8 cellular contexts compared by ENCODE assay signal in the genomic region with DNA sequence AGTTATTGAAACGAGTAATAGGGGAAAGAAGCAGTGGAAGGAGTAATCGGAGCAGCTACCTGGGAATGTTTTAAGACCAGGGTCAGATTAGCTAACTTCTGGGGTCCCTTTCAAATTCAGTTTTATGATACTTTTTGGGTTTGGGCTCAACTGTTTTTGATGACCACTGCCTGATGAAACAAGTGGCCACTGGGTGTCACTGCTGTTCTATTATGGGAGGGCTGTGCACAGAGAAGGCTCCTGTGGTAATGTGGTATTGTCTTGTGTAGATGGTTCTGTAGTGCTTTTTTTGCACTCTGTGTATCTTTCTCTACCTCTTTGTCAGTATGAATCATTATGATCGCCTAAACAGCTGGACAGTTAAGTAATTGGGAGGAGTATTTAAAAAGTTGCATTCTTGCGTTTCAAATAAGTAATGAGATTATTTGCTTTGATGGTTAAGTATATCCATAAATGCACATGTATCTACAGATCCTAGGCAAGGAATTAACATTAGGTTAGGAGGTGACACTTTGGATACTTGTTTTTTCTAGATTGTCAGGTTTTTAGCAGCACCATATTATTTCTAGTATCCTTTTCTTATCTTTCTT.
DNase-seq lines count a peak whose midpoint lies in the region; ATAC-seq and TF ChIP-seq lines count a peak whose summit lies in the region.

No MANE protein-coding gene starts in this region.

- TF ChIP-seq CTCF in AG09309 (IDR thresholded peaks at IDR 0.05; ENCODE audit: control insufficient read depth, insufficient read depth, low read depth, low read length, missing control alignments), result peak; percentile 82
- peak; percentile 38 to 58 (median 48) for TF ChIP-seq CTCF in transverse colon (IDR thresholded peaks at IDR 0.05)

- WGBS in transverse colon (ENCODE audit: low coverage in 1 of 2), 2 donors, result 35 to 60% methylated on average over 3 to 4 of the region's 4 CpGs

- in situ Hi-C loops in transverse colon (cut with MboI; ENCODE audit: low pct_ligation_motif_present in 1 of 4, low pct_unique_long_range_greater_than_20kb in 1 of 4, low sequenced_read_pairs in 3 of 4), result loop anchor here in 2 of 4 donors (25.0 kb wide), 1 partner anchor 1563 kb away; no protein-coding TSS in a partner anchor

- H3K4me1 Mint-ChIP-seq in T-helper 2 cell treated with Interferon-gamma antibody and Interleukin-4, amounts not matched to agents 5 μg/mL and 100 μg/mL, for 36 hours (ENCODE audit: low read depth), result peaks cover 3% of the 10 kb centered on the region

- TF ChIP-seq EP300 in transverse colon (IDR thresholded peaks at IDR 0.05; ENCODE audit: low read depth), result no peak

- no peak overlapping the region for H3K4me3 Mint-ChIP-seq in T-helper 2 cell treated with Interferon-gamma antibody and Interleukin-4, amounts not matched to agents 5 μg/mL and 100 μg/mL, for 36 hours

- DNase-seq in AG09309 (ENCODE audit: low read depth) (peak; percentile 31), NAMALWA (ENCODE audit: low spot score) (peak; percentile 78), erythroblast (lab: John Stamatoyannopoulos, UW) (peak; percentile 35 to 60), mucosa of gallbladder (ENCODE audit: low spot score) (peak; percentile 42), transverse colon (peak; percentile 22)
- peak; percentile 49 for DNase-seq in T-helper 2 cell treated with Interferon-gamma antibody and Interleukin-4, amounts not matched to agents 5 μg/mL and 100 μg/mL, for 36 hours (ENCODE audit: low spot score)

- no peaks in the 10 kb centered on the region for H3K36me3 Mint-ChIP-seq in T-helper 2 cell treated with Interferon-gamma antibody and Interleukin-4, amounts not matched to agents 5 μg/mL and 100 μg/mL, for 36 hours (ENCODE audit: low read depth)

- no peak overlapping the region for H3K27ac ChIP-seq in transverse colon

- ATAC-seq in GM18499 (IDR thresholded peaks at IDR 0.05; ENCODE audit: insufficient read depth, unreplicated experiment) (peak; percentile 56), HG02763 (IDR thresholded peaks at IDR 0.05; ENCODE audit: unreplicated experiment) (peak; percentile 92)

- H3K4me3 ChIP-seq in AG09309 (ENCODE audit: control insufficient read depth, low read depth, low read length), result no peak overlapping the region
- H3K4me3 ChIP-seq in transverse colon, result no peak overlapping the region

- H3K4me1 ChIP-seq in transverse colon, result no peaks in the 10 kb centered on the region

- H3K9me3 Mint-ChIP-seq in T-helper 2 cell treated with Interferon-gamma antibody and Interleukin-4, amounts not matched to agents 5 μg/mL and 100 μg/mL, for 36 hours, result no peaks in the 10 kb centered on the region

- no peak overlapping the region for H3K27ac Mint-ChIP-seq in T-helper 2 cell treated with Interferon-gamma antibody and Interleukin-4, amounts not matched to agents 5 μg/mL and 100 μg/mL, for 36 hours

- TF ChIP-seq POLR2A in erythroblast (IDR thresholded peaks at IDR 0.05; ENCODE audit: low read length) (no peak), transverse colon (IDR thresholded peaks at IDR 0.05) (no peak)

- H3K27me3 ChIP-seq in transverse colon, result no peaks in the 10 kb centered on the region

- intact Hi-C loops in transverse colon (cut with DNase I; ENCODE audit: low total_unique reads), result no loop called here

- H3K9me3 ChIP-seq in transverse colon, result no peaks in the 10 kb centered on the region

- H3K27me3 Mint-ChIP-seq in T-helper 2 cell treated with Interferon-gamma antibody and Interleukin-4, amounts not matched to agents 5 μg/mL and 100 μg/mL, for 36 hours (ENCODE audit: low read depth), result peaks cover 3% of the 10 kb centered on the region

- no peaks in the 10 kb centered on the region for H3K36me3 ChIP-seq in transverse colon

Comparison
In these comparisons a context has a peak if more than half of its experiments do, and no peak if none do; other contexts are left out.
1. DNase-seq: peak in every context shown above with its lines; median percentile 78 in NAMALWA; 49 in T-helper 2 cell treated with Interferon-gamma antibody and Interleukin-4, amounts not matched to agents 5 μg/mL and 100 μg/mL, for 36 hours; 48 in erythroblast; 42 in mucosa of gallbladder; 31 in AG09309; 22 in transverse colon.